ENCODE assay signal across 26 cellular contexts in the genomic region with DNA sequence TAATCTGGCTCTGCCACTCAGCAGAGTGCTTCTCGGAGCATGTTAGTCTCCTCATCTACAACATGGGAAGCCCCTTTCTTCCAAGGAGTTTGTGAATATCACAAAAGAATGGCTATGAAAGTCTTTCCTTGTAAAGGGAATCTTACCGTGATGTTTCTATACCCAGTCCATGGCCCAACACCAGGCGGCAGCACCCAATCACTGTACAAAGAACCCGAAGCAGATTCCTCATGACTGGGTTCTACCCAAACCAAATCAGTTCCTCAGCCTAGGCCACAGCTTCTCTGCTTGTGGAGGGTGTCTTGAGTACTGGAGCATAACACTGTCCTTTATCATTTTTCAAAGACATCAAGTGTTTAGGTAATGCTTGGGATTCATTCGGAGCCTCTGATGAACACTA. TPM values are rescaled to one million over a fixed set of nuclear protein-coding genes. Genes with fewer than 3 reads are reported as not detected.
DNase-seq lines count a peak whose midpoint lies in the region; ATAC-seq, FAIRE-seq and TF ChIP-seq lines count a peak whose summit lies in the region.
"Had no signal": no experiment of that assay in that cellular context is flagged by ENCODE, and none has a peak within 500 bp of the region (broad histone marks: within the 10 kb centered on the region; RNA-seq: fewer than 3 reads in every experiment).

No MANE protein-coding gene starts in this region.

- intact Hi-C loops in Panc1 (cut with micrococcal nuclease; ENCODE audit: unreplicated experiment): no loop called here
- intact Hi-C loops in activated CD8-positive, alpha-beta T cell treated with anti-CD3 and anti-CD28 coated beads for 36 hours (cut with micrococcal nuclease): no loop called here

- no peak overlapping the region for H4K8ac ChIP-seq in H1 (ENCODE audit: extremely low read depth, insufficient read depth, low read length)

- no peak overlapping the region for H2AFZ ChIP-seq in H1 (ENCODE audit: low read length)

- no peak overlapping the region for H3K4me3 ChIP-seq in BJ (ENCODE audit: low read depth, low read length)
- no peak overlapping the region for H3K4me3 ChIP-seq in Panc1 (ENCODE audit: low read depth in 2 of 2, low read length in 2 of 2)
- H3K4me3 ChIP-seq in H1 (ENCODE audit: extremely low read depth in 1 of 4, insufficient read depth in 2 of 4, low read depth in 3 of 4, low read length in 4 of 4): no peak overlapping the region
- H3K4me3 ChIP-seq: adrenal gland, testis had no signal

- H2BK12ac ChIP-seq in H1 (ENCODE audit: low read depth, low read length): no peak overlapping the region

- peaks cover 8% of the 10 kb centered on the region for H3K36me3 ChIP-seq in BJ (ENCODE audit: control insufficient read depth, insufficient read depth, low read length)
- H3K36me3 ChIP-seq in Panc1 (ENCODE audit: control insufficient read depth, insufficient read depth, low read length): no peaks in the 10 kb centered on the region
- peaks cover 0 to 4% (median 2%) of the 10 kb centered on the region in 4 experiments; a peak in 3 of 8 replicates for H3K36me3 ChIP-seq in H1 (ENCODE audit: control insufficient read depth in 2 of 4, insufficient read depth in 4 of 4, low read length in 3 of 4)

- H3K4me1 ChIP-seq in Panc1 (ENCODE audit: control insufficient read depth, insufficient read depth, low read length) (no peaks in the 10 kb centered on the region), H1 (replicated peaks in 1 of 4; ENCODE audit: control insufficient read depth in 3 of 4, insufficient read depth in 4 of 4, low read length in 3 of 4) (no peaks in the 10 kb centered on the region; a peak in 2 of 7 replicates)
- H3K4me1 ChIP-seq: adrenal gland had no signal

- TF ChIP-seq EP300 in H1 (IDR thresholded peaks at IDR 0.05; ENCODE audit: borderline replicate concordance in 1 of 2, low read depth in 2 of 2, low read length in 2 of 2): no peak

- H3K14ac ChIP-seq in H1 (ENCODE audit: insufficient read length): no peak overlapping the region

- no peak overlapping the region for H3K4me3 Mint-ChIP-seq in osteocyte (ENCODE audit: unreplicated experiment)
- no peak overlapping the region for H3K4me3 Mint-ChIP-seq in activated CD8-positive, alpha-beta T cell treated with anti-CD3 and anti-CD28 coated beads for 36 hours
- H3K4me3 Mint-ChIP-seq: activated CD8-positive, alpha-beta T cell treated with anti-CD3 and anti-CD28 coated beads, Interleukin-2, amount 10 ng/mL, durations not matched to agents 7 days and 5 days; CD8-positive, alpha-beta memory T cell; stimulated activated naive B cell treated with anti-CD40 and anti-IgM and Interleukin-4, amounts not matched to agents 10 μg/mL and 1 μg/mL and 100 μg/mL, for 72 hours had no signal

- H2BK20ac ChIP-seq in H1 (ENCODE audit: low read length): no peak overlapping the region

- no peak overlapping the region for H4K91ac ChIP-seq in H1 (replicated peaks; ENCODE audit: insufficient read length, low read length)

- H2BK15ac ChIP-seq in H1 (ENCODE audit: low read length): no peak overlapping the region

- peaks cover 0 to 2% of the 10 kb centered on the region in 2 experiments for H4K20me1 ChIP-seq in H1 (replicated peaks in 1 of 2; ENCODE audit: control insufficient read depth in 1 of 2, insufficient read depth in 2 of 2, low read length in 2 of 2)

- H3K27ac ChIP-seq in Panc1 (ENCODE audit: low read length) (no peak overlapping the region), H1 (ENCODE audit: low read depth, low read length) (no peak overlapping the region)
- H3K27ac ChIP-seq: adrenal gland, testis had no signal

- H3K4me1 Mint-ChIP-seq in osteocyte (ENCODE audit: unreplicated experiment): no peaks in the 10 kb centered on the region
- H3K4me1 Mint-ChIP-seq in activated CD8-positive, alpha-beta T cell treated with anti-CD3 and anti-CD28 coated beads for 36 hours (ENCODE audit: low read depth): no peaks in the 10 kb centered on the region
- H3K4me1 Mint-ChIP-seq: CD8-positive, alpha-beta memory T cell; stimulated activated naive B cell treated with anti-CD40 and anti-IgM and Interleukin-4, amounts not matched to agents 10 μg/mL and 1 μg/mL and 100 μg/mL, for 72 hours had no signal

- no peak overlapping the region for H3K18ac ChIP-seq in H1 (ENCODE audit: extremely low read depth, low read length)

- 81% methylated on average over 5 of the region's 5 CpGs; no CpG with 5 or more reads in 1 of the 2 experiments for WGBS in H1 (ENCODE audit: extremely low coverage in 1 of 2, insufficient coverage in 1 of 2, insufficient read length in 1 of 2, insufficient replicate concordance in 2 of 2, low coverage in 1 of 2, low lambda C conversion rate in 2 of 2, missing lambda C conversion rate in 1 of 2), 2 experiments

- no peak overlapping the region for H2AK5ac ChIP-seq in H1 (ENCODE audit: low read depth, low read length)

- POLR2A ChIA-PET in BJ (lab: Charles Lee) (no interaction called here), Panc1 (lab: Charles Lee) (no interaction called here), H1 (lab: Charles Lee; ENCODE audit: partially characterized antibody) (interaction anchor here (1.1 to 2.0 kb wide), 3 partner anchors 8 to 35 kb away, joined by 3 to 9 read pairs (median 4); no protein-coding TSS in a partner anchor)
- POLR2A ChIA-PET in activated CD8-positive, alpha-beta T cell treated with anti-CD3 and anti-CD28 coated beads for 36 hours (lab: Charles Lee): interaction anchor here (0.9 kb wide), 1 partner anchor 12 kb away, joined by 4 read pairs; no protein-coding TSS in a partner anchor

- no TSS peak for BruUV-seq in Panc1 (replicated peaks; lab: Mats Ljungman, UMichigan)

- FAIRE-seq in H1 (lab: Jason Lieb, UNC): no peak
- FAIRE-seq: endothelial cell of umbilical vein, GM12892, HTR-8/SVneo had no signal

- no peaks in the 10 kb centered on the region for H3K79me1 ChIP-seq in H1 (ENCODE audit: low read depth, low read length)

- no peaks in the 10 kb centered on the region; the same call in 1 of the 2 replicates for H3K23me2 ChIP-seq in H1 (ENCODE audit: low read depth, low read length)

- ATAC-seq in Panc1 (no peak), left lobe of liver (peak; percentile 21), GM21515 (IDR thresholded peaks at IDR 0.05; ENCODE audit: unreplicated experiment) (no peak)
- ATAC-seq in activated CD8-positive, alpha-beta T cell treated with anti-CD3 and anti-CD28 coated beads for 36 hours: no peak
- ATAC-seq: activated CD8-positive, alpha-beta T cell treated with anti-CD3 and anti-CD28 coated beads, Interleukin-2, amount 10 ng/mL, durations not matched to agents 7 days and 5 days; stimulated activated naive B cell treated with anti-CD40 and anti-IgM and Interleukin-4, amounts not matched to agents 10 μg/mL and 1 μg/mL and 100 μg/mL, for 72 hours had no signal

- no peaks in the 10 kb centered on the region for H3K9me3 Mint-ChIP-seq in osteocyte (ENCODE audit: unreplicated experiment)
- H3K9me3 Mint-ChIP-seq in activated CD8-positive, alpha-beta T cell treated with anti-CD3 and anti-CD28 coated beads for 36 hours: no peaks in the 10 kb centered on the region
- H3K9me3 Mint-ChIP-seq: CD8-positive, alpha-beta memory T cell; stimulated activated naive B cell treated with anti-CD40 and anti-IgM and Interleukin-4, amounts not matched to agents 10 μg/mL and 1 μg/mL and 100 μg/mL, for 72 hours had no signal

- peak; percentile 50 to 52 for TF ChIP-seq RAD21 in H1 (IDR thresholded peaks at IDR 0.05 in 1 of 2, conservative IDR thresholded peaks at IDR 0.05 in 1 of 2; ENCODE audit: low read depth in 2 of 2, low read length in 2 of 2)

- TF ChIP-seq CTCF in BJ (IDR thresholded peaks at IDR 0.05; ENCODE audit: insufficient read depth, low read depth, low read length) (0 out of 2 replicates have a peak, but pooled peaks have one; percentile 18), Panc1 (IDR thresholded peaks at IDR 0.05) (peak; percentile 56), H1 (IDR thresholded peaks at IDR 0.05; ENCODE audit: control extremely low read depth in 1 of 3, insufficient read depth in 1 of 3, low read depth in 1 of 3, low read length in 3 of 3) (peak; percentile 11 to 35 (median 26)), osteocyte (IDR thresholded peaks at IDR 0.05) (no peak)
- TF ChIP-seq CTCF in activated CD8-positive, alpha-beta T cell treated with anti-CD3 and anti-CD28 coated beads for 36 hours (IDR thresholded peaks at IDR 0.05): no peak

- H3K27me3 ChIP-seq in BJ (ENCODE audit: control insufficient read depth, insufficient read depth, low read length): no peaks in the 10 kb centered on the region
- H3K27me3 ChIP-seq in Panc1 (ENCODE audit: control insufficient read depth, insufficient read depth, low read length): no peaks in the 10 kb centered on the region
- peaks cover 0 to 3% (median 0%) of the 10 kb centered on the region in 4 experiments; a peak in 1 of 7 replicates for H3K27me3 ChIP-seq in H1 (replicated peaks in 1 of 4; ENCODE audit: control insufficient read depth in 3 of 4, extremely low read depth in 1 of 4, insufficient read depth in 3 of 4, low read length in 3 of 4)
- H3K27me3 ChIP-seq: adrenal gland, testis had no signal

- no peak overlapping the region for H3K4me2 ChIP-seq in H1 (ENCODE audit: insufficient read depth in 1 of 2, low read depth in 2 of 2, low read length in 2 of 2)

- no peak overlapping the region for H3K56ac ChIP-seq in H1 (replicated peaks; ENCODE audit: insufficient read length, low read depth, low read length)

- H3K27me3 Mint-ChIP-seq in osteocyte (ENCODE audit: unreplicated experiment): no peaks in the 10 kb centered on the region
- H3K27me3 Mint-ChIP-seq in activated CD8-positive, alpha-beta T cell treated with anti-CD3 and anti-CD28 coated beads for 36 hours: no peaks in the 10 kb centered on the region
- H3K27me3 Mint-ChIP-seq: CD8-positive, alpha-beta memory T cell; stimulated activated naive B cell treated with anti-CD40 and anti-IgM and Interleukin-4, amounts not matched to agents 10 μg/mL and 1 μg/mL and 100 μg/mL, for 72 hours had no signal

- H3K9ac ChIP-seq in H1 (replicated peaks in 1 of 4; ENCODE audit: extremely low read depth in 1 of 4, low read depth in 3 of 4, low read length in 3 of 4): no peak overlapping the region

- no peak overlapping the region for H2BK120ac ChIP-seq in H1 (replicated peaks; ENCODE audit: low read depth, low read length)

- H3K23ac ChIP-seq in H1 (ENCODE audit: insufficient read length): no peak overlapping the region

- H3K36me3 Mint-ChIP-seq in osteocyte (ENCODE audit: unreplicated experiment): peaks cover 23% of the 10 kb centered on the region
- H3K36me3 Mint-ChIP-seq in activated CD8-positive, alpha-beta T cell treated with anti-CD3 and anti-CD28 coated beads for 36 hours (ENCODE audit: low read depth): peaks cover 22% of the 10 kb centered on the region

- CTCF ChIA-PET in BJ (lab: Yijun Ruan, JAX): interaction anchor here (0.8 to 2.6 kb wide), 2 partner anchors 16 to 380 kb away, joined by 3 to 7 read pairs; partner anchors contain the start of gene SLFNL1
- CTCF ChIA-PET in Panc1 (lab: Charles Lee): no interaction called here
- CTCF ChIA-PET in H1 (lab: Charles Lee; ENCODE audit: partially characterized antibody): interaction anchor here (0.7 to 2.8 kb wide), 7 partner anchors 9 to 393 kb away, joined by 3 to 20 read pairs (median 3); no protein-coding TSS in a partner anchor
- CTCF ChIA-PET in activated CD8-positive, alpha-beta T cell treated with anti-CD3 and anti-CD28 coated beads for 36 hours (lab: Charles Lee): interaction anchor here (1.1 to 1.2 kb wide), 2 partner anchors 85 to 244 kb away, joined by 3 read pairs; no protein-coding TSS in a partner anchor

- H3K4ac ChIP-seq in H1 (replicated peaks; ENCODE audit: insufficient read length, low read depth, low read length): no peak overlapping the region

- H4K5ac ChIP-seq in H1 (ENCODE audit: insufficient read length, low read depth, low read length): no peak overlapping the region

- no peaks in the 10 kb centered on the region for H3K9me3 ChIP-seq in Panc1 (ENCODE audit: control insufficient read depth, insufficient read depth, low read depth, low read length)
- H3K9me3 ChIP-seq in H1 (ENCODE audit: insufficient read depth in 2 of 2, low read depth in 1 of 2, low read length in 1 of 2): no peaks in the 10 kb centered on the region
- H3K9me3 ChIP-seq: adrenal gland, testis had no signal

- in situ Hi-C loops in Panc1 (cut with HindIII; ENCODE audit: low pct_unique_long_range_greater_than_20kb, low sequenced_read_pairs): no loop called here

- H3K27ac Mint-ChIP-seq in osteocyte (ENCODE audit: unreplicated experiment): no peak overlapping the region
- no peak overlapping the region for H3K27ac Mint-ChIP-seq in activated CD8-positive, alpha-beta T cell treated with anti-CD3 and anti-CD28 coated beads for 36 hours
- H3K27ac Mint-ChIP-seq: activated CD8-positive, alpha-beta T cell treated with anti-CD3 and anti-CD28 coated beads, Interleukin-2, amount 10 ng/mL, durations not matched to agents 7 days and 5 days; CD8-positive, alpha-beta memory T cell; stimulated activated naive B cell treated with anti-CD40 and anti-IgM and Interleukin-4, amounts not matched to agents 10 μg/mL and 1 μg/mL and 100 μg/mL, for 72 hours had no signal

- no peak for DNase-seq in BJ (ENCODE audit: low read depth)
- DNase-seq in Panc1 (ENCODE audit: low read depth, low spot score): no peak
- no peak for DNase-seq in H1 (ENCODE audit: low read depth in 1 of 2, low spot score in 2 of 2)
- DNase-seq in left lobe of liver (ENCODE audit: low spot score): no peak
- DNase-seq in osteocyte (ENCODE audit: extremely low spot score, unreplicated experiment): no peak
- no peak for DNase-seq in NCI-H2196 treated with DMSO at 0.1 percent for 48 hours (lab: John Stamatoyannopoulos, UW; ENCODE audit: unreplicated experiment)
- DNase-seq in activated CD8-positive, alpha-beta T cell treated with anti-CD3 and anti-CD28 coated beads for 36 hours: no peak
- DNase-seq: activated CD8-positive, alpha-beta T cell treated with anti-CD3 and anti-CD28 coated beads, Interleukin-2, amount 10 ng/mL, durations not matched to agents 7 days and 5 days; activated gamma-delta T cell treated with Interleukin-2 at 50 U/mL for 16 hours; adrenal gland; AML-193; CD8-positive, alpha-beta memory T cell; DMS79 treated with DMSO at 0.1 percent for 48 hours; Kasumi-1; NCI-H1048; NCI-H2081; NCI-H510A; nucleus accumbens; RPMI8226; stimulated activated CD4-positive, alpha-beta T cell treated with anti-CD3 and anti-CD28 coated beads, Interleukin-2, amount 100 ng/mL, for 48 hours; stimulated activated naive B cell treated with anti-CD40 and anti-IgM and Interleukin-4, amounts not matched to agents 10 μg/mL and 1 μg/mL and 100 μg/mL, for 72 hours; testis had no signal

- no peak overlapping the region for H2BK5ac ChIP-seq in H1 (ENCODE audit: low read depth, low read length)

- no peaks in the 10 kb centered on the region for H3K79me2 ChIP-seq in H1 (ENCODE audit: control insufficient read depth in 1 of 2, insufficient read depth in 2 of 2, low read length in 2 of 2)

- TF ChIP-seq POLR2A in H1 (IDR thresholded peaks at IDR 0.05; ENCODE audit: control extremely low read depth in 1 of 2, low read depth in 2 of 2, low read length in 2 of 2): no peak

RNA-seq across cellular contexts. Expression of gene SLFNL1, which starts 16.6 kb away (rescaled TPM):
- polyA plus RNA-seq in BJ (2011; rRNA removed) (0.06 and 0.10 TPM in 2 replicates), H1 (2011; rRNA removed) (not detected in 2 replicates)
- polyA minus RNA-seq in BJ (2011; rRNA and poly(A)+ RNA removed): 0.21 and 0.47 TPM in 2 replicates
- total RNA-seq in Panc1 (2021; ENCODE audit: unreplicated experiment) (0.10 TPM), left lobe of liver (not detected), osteocyte (0.29 and 0.30 TPM in 2 replicates)
- 1.3 TPM for polyA plus RNA-seq in Panc1 (2012; ENCODE audit: insufficient read length)
- not detected in 2 replicates for total RNA-seq in H1 (2021; fragmentation: NEBNext Ultra II Directional; extraction: Animal tissue kit (Norgen Biotek cat#: 25700))
- polyA plus RNA-seq in H1 (2011; cell fraction: cytosol; rRNA removed): not detected
- not detected for polyA plus RNA-seq in H1 (2011; cell fraction: nucleus; rRNA removed)
- 0.41 to 0.61 TPM (median 0.49 TPM) in 4 replicates for polyA plus RNA-seq in H1 (2012, experiment 1 of 2)
- polyA plus RNA-seq in H1 (2012, experiment 2 of 2): not detected
- not detected for polyA plus RNA-seq in H1 (2013, experiment 1 of 2)
- not detected for polyA plus RNA-seq in H1 (2013, experiment 2 of 2)
- 0.03 and 0.05 TPM in 2 replicates for polyA minus RNA-seq in H1 (2011; rRNA and poly(A)+ RNA removed)
- 0.22 TPM for polyA minus RNA-seq in H1 (2011; cell fraction: cytosol; rRNA and poly(A)+ RNA removed)
- 0.40 TPM for polyA minus RNA-seq in H1 (2011; cell fraction: nucleus; rRNA and poly(A)+ RNA removed)
- total RNA-seq in activated CD8-positive, alpha-beta T cell treated with anti-CD3 and anti-CD28 coated beads for 36 hours: under 1 TPM; 0.22 to 0.25 TPM

RNA-seq across cellular contexts. Expression of gene CTPS1, which starts 58.6 kb away (rescaled TPM):
- polyA plus RNA-seq in BJ (2011; rRNA removed) (45.1 and 53.0 TPM in 2 replicates), H1 (2011; rRNA removed) (35.5 and 35.6 TPM in 2 replicates)
- polyA minus RNA-seq in BJ (2011; rRNA and poly(A)+ RNA removed): 62.3 and 68.9 TPM in 2 replicates
- total RNA-seq in Panc1 (2021; ENCODE audit: unreplicated experiment) (166 TPM), left lobe of liver (35.6 TPM), osteocyte (25.6 and 27.7 TPM in 2 replicates)
- 83.3 TPM for polyA plus RNA-seq in Panc1 (2012; ENCODE audit: insufficient read length)
- 98.4 and 103 TPM in 2 replicates for total RNA-seq in H1 (2021; fragmentation: NEBNext Ultra II Directional; extraction: Animal tissue kit (Norgen Biotek cat#: 25700))
- polyA plus RNA-seq in H1 (2011; cell fraction: cytosol; rRNA removed): 50.7 TPM
- polyA plus RNA-seq in H1 (2011; cell fraction: nucleus; rRNA removed): 62.1 TPM
- polyA plus RNA-seq in H1 (2012, experiment 1 of 2): 84.7 to 113 TPM (median 86.9 TPM) in 4 replicates
- 26.2 TPM for polyA plus RNA-seq in H1 (2012, experiment 2 of 2)
- 52.8 TPM for polyA plus RNA-seq in H1 (2013, experiment 1 of 2)
- polyA plus RNA-seq in H1 (2013, experiment 2 of 2): 49.7 TPM
- 72.5 and 80.6 TPM in 2 replicates for polyA minus RNA-seq in H1 (2011; rRNA and poly(A)+ RNA removed)
- polyA minus RNA-seq in H1 (2011; cell fraction: cytosol; rRNA and poly(A)+ RNA removed): 41.7 TPM
- polyA minus RNA-seq in H1 (2011; cell fraction: nucleus; rRNA and poly(A)+ RNA removed): 115 TPM
- 100 to 1,000 TPM; 100 to 102 TPM for total RNA-seq in activated CD8-positive, alpha-beta T cell treated with anti-CD3 and anti-CD28 coated beads for 36 hours

Comparison
In these comparisons a context has a peak if more than half of its experiments do, and no peak if none do; other contexts are left out.
1. CTCF ChIP-seq: peak in BJ (single experiment), Panc1 (single experiment) and H1 (3 of 3); none in osteocyte (single experiment) and activated CD8-positive, alpha-beta T cell treated with anti-CD3 and anti-CD28 coated beads for 36 hours (single experiment).
2. POLR2A ChIA-PET loops: an anchor here in H1 (1.1 to 2.0 kb wide) and activated CD8-positive, alpha-beta T cell treated with anti-CD3 and anti-CD28 coated beads for 36 hours (0.9 kb wide); none called in BJ and Panc1.